Comparison of ENCODE assay signal across 8 cellular contexts in genomic region chr5:119355636-119356383, GRCh38. TPM values are rescaled to one million over a fixed set of nuclear protein-coding genes. Genes with fewer than 3 reads are reported as not detected.
DNase-seq lines count a peak whose midpoint lies in the region; ATAC-seq and TF ChIP-seq lines count a peak whose summit lies in the region.

Gene TNFAIP8, plus strand, starts transcription at chr5:119356019. Its CDS starts 72 bp downstream, at chr5:119356091.

- peak within 1 kb of the TSS; percentile 12 for H3K27ac ChIP-seq in caudate nucleus (ENCODE audit: low read depth, low read length)

- H3K27me3 ChIP-seq in kidney epithelial cell (ENCODE audit: control insufficient read depth, insufficient read depth, low read length), result no peaks in the 10 kb centered on the region

- peak within 1 kb of the TSS; percentile 74 for H3K4me3 ChIP-seq in WI38 (ENCODE audit: low read depth, low read length)
- H3K4me3 ChIP-seq in kidney epithelial cell (ENCODE audit: low read depth, low read length), result peak within 1 kb of the TSS; percentile 51

- TF ChIP-seq CTCF in AG09319 (IDR thresholded peaks at IDR 0.05; ENCODE audit: low read depth, low read length) (no peak), WI38 (IDR thresholded peaks at IDR 0.05; ENCODE audit: low read depth, low read length) (no peak), kidney epithelial cell (IDR thresholded peaks at IDR 0.05; ENCODE audit: insufficient read depth, low read length, poor library complexity, severe bottlenecking) (no peak)

- no peaks in the 10 kb centered on the region for H3K36me3 ChIP-seq in kidney epithelial cell (ENCODE audit: control insufficient read depth, insufficient read depth, low read length)

- peak; percentile 10 for DNase-seq in AG09319 (ENCODE audit: extremely low read depth, low read depth)
- DNase-seq in caudate nucleus (lab: John Stamatoyannopoulos, UW), result peak in 13 of 61 donors; percentile 1 to 25 (median 9)
- DNase-seq in kidney epithelial cell (ENCODE audit: low read depth), result no peak
- peak; percentile 33 to 75 for DNase-seq in stimulated activated CD4-positive, alpha-beta T cell treated with anti-CD3 and anti-CD28 coated beads, Interleukin-15, amount 100 ng/mL, for 1 hour (ENCODE audit: low read depth in 1 of 2, low spot score in 1 of 2)
- no peak for DNase-seq in KG1 (lab: John Stamatoyannopoulos, UW)

- peak; percentile 47 for ATAC-seq in GM19372 (IDR thresholded peaks at IDR 0.05; ENCODE audit: low read depth, unreplicated experiment)
- ATAC-seq in HG03460 (IDR thresholded peaks at IDR 0.05; ENCODE audit: unreplicated experiment), result peak; percentile 41

RNA-seq across cellular contexts. Expression of gene TNFAIP8, which starts in this region (rescaled TPM):
- total RNA-seq in kidney epithelial cell, result 35.8 and 40.0 TPM in 2 replicates

Comparison
In these comparisons a context has a peak if more than half of its experiments do, and no peak if none do; other contexts are left out.
1. DNase-seq: peak in AG09319 (single experiment) and stimulated activated CD4-positive, alpha-beta T cell treated with anti-CD3 and anti-CD28 coated beads, Interleukin-15, amount 100 ng/mL, for 1 hour (2 of 2); none in kidney epithelial cell (single experiment) and KG1 (single experiment).